Comparison of ENCODE assay signal across 1 cellular context in genomic region chr1:92277105-92277504, GRCh38.
TF ChIP-seq lines count a peak whose summit lies in the region.

No MANE protein-coding gene starts in this region.

TF ChIP-seq in IMR-90, 13 proteins besides CTCF, POLR2A, EP300 and RAD21 (continued from another document):
- TF ChIP-seq MAZ (IDR thresholded peaks at IDR 0.05; ENCODE audit: borderline replicate concordance, low read depth, low read length) = no peak
- TF ChIP-seq, protein P1, sequence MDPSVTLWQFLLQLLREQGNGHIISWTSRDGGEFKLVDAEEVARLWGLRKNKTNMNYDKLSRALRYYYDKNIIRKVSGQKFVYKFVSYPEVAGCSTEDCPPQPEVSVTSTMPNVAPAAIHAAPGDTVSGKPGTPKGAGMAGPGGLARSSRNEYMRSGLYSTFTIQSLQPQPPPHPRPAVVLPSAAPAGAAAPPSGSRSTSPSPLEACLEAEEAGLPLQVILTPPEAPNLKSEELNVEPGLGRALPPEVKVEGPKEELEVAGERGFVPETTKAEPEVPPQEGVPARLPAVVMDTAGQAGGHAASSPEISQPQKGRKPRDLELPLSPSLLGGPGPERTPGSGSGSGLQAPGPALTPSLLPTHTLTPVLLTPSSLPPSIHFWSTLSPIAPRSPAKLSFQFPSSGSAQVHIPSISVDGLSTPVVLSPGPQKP (IDR thresholded peaks at IDR 0.05; ENCODE audit: borderline replicate concordance, low read depth, low read length) = no peak
TF ChIP-seq in IMR-90: peak in this region for 2.
